1 cellular context compared by ENCODE assay signal in the genomic region with DNA sequence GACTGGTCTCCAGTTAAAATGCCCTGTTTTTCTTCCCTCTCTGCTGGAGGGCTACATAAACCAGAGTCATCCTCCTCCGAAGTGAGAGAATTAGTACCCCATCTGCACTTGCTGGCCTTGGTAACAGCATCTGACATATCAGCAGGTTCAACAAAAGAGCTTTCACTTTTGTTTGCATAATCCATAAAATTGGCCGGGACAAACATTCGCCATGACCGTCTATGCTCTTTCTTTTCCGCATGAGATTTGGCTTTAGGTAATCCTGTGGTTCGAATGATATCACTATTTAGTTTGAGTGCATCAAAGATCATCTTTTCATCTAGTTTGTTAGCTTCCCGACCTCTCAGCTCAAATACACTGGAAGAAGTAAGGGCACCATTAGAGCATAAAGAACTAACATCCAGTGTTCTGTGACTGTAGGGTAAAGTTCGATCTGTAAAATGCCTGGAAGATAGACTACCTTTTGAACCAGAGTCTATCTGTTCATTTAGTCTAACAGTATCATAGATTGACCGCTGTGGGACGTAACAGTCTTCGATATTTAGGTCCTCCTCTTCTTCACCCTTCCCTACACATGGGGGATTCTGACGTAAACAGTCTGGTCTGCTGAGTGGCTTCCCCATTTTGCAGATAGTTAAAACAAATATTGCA.
TF ChIP-seq lines count a peak whose summit lies in the region.

No MANE protein-coding gene starts in this region.

TF ChIP-seq in HepG2, 621 proteins besides CTCF, POLR2A, EP300 and RAD21 (continued from another document and continues in another):
- TF ChIP-seq, protein P1, sequence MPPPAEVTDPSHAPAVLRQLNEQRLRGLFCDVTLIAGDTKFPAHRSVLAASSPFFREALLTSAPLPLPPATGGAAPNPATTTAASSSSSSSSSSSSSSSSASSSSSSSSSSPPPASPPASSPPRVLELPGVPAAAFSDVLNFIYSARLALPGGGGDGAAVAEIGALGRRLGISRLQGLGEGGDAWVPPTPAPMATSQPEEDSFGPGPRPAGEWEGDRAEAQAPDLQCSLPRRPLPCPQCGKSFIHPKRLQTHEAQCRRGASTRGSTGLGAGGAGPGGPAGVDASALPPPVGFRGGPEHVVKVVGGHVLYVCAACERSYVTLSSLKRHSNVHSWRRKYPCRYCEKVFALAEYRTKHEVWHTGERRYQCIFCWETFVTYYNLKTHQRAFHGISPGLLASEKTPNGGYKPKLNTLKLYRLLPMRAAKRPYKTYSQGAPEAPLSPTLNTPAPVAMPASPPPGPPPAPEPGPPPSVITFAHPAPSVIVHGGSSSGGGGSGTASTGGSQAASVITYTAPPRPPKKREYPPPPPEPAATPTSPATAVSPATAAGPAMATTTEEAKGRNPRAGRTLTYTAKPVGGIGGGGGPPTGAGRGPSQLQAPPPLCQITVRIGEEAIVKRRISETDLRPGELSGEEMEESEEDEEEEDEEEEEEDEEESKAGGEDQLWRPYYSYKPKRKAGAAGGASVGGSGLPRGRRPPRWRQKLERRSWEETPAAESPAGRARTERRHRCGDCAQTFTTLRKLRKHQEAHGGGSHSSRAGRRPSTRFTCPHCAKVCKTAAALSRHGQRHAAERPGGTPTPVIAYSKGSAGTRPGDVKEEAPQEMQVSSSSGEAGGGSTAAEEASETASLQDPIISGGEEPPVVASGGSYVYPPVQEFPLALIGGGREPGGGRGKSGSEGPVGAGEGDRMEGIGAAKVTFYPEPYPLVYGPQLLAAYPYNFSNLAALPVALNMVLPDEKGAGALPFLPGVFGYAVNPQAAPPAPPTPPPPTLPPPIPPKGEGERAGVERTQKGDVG (CRISPR knock-in tag; IDR thresholded peaks at IDR 0.05; ENCODE audit: borderline replicate concordance) = no peak
- TF ChIP-seq SAP130 (CRISPR knock-in tag; IDR thresholded peaks at IDR 0.05; ENCODE audit: low read depth) (peak; percentile 72), ZBTB21 (CRISPR knock-in tag; IDR thresholded peaks at IDR 0.05) (peak; percentile 80; the same call in 1 of the 2 replicates), ZNF781 (CRISPR knock-in tag; IDR thresholded peaks at IDR 0.05; ENCODE audit: borderline replicate concordance, not compliant biosample characterization) (no peak), ZNF816 (CRISPR knock-in tag; IDR thresholded peaks at IDR 0.05; ENCODE audit: borderline replicate concordance) (no peak), ETV5 (CRISPR knock-in tag; IDR thresholded peaks at IDR 0.05; ENCODE audit: borderline replicate concordance) (no peak; the same call in 1 of the 2 replicates), IRF2 (CRISPR knock-in tag; IDR thresholded peaks at IDR 0.05) (peak; percentile 79; the same call in 1 of the 2 replicates), NR2F6 (IDR thresholded peaks at IDR 0.05) (peak; percentile 33; the same call in 1 of the 2 replicates), NR2F6 (CRISPR knock-in tag; IDR thresholded peaks at IDR 0.05) (no peak), ZMYM4 (CRISPR knock-in tag; IDR thresholded peaks at IDR 0.05) (peak; percentile 71), ARNTL (CRISPR knock-in tag; IDR thresholded peaks at IDR 0.05) (no peak), ZSCAN21 (CRISPR knock-in tag; IDR thresholded peaks at IDR 0.05; ENCODE audit: borderline replicate concordance) (0 out of 2 replicates have a peak, but pooled peaks have one; percentile 70), DR1 (CRISPR knock-in tag; IDR thresholded peaks at IDR 0.05) (no peak), MAZ (IDR thresholded peaks at IDR 0.05; ENCODE audit: borderline replicate concordance, low read depth, low read length) (no peak), MAZ (CRISPR knock-in tag; IDR thresholded peaks at IDR 0.05; ENCODE audit: low read depth) (no peak), SMAD3 (CRISPR knock-in tag; IDR thresholded peaks at IDR 0.05) (no peak), TARDBP (CRISPR knock-in tag; IDR thresholded peaks at IDR 0.05) (peak; percentile 74), GTF2F1 (IDR thresholded peaks at IDR 0.05; ENCODE audit: low read length) (no peak), TBX2 (CRISPR knock-in tag; IDR thresholded peaks at IDR 0.05; ENCODE audit: borderline replicate concordance) (peak; percentile 76), ASH2L (IDR thresholded peaks at IDR 0.05; ENCODE audit: insufficient read length, low read depth, low read length) (peak; percentile 84), SNRNP70 (IDR thresholded peaks at IDR 0.05; ENCODE audit: low read depth, low read length) (no peak), SUZ12 (IDR thresholded peaks at IDR 0.05; ENCODE audit: low read depth, low read length) (no peak), NCOR1 (IDR thresholded peaks at IDR 0.05; ENCODE audit: borderline replicate concordance, low read length) (peak; percentile 76; the same call in 1 of the 2 replicates)
- TF ChIP-seq, protein P2, sequence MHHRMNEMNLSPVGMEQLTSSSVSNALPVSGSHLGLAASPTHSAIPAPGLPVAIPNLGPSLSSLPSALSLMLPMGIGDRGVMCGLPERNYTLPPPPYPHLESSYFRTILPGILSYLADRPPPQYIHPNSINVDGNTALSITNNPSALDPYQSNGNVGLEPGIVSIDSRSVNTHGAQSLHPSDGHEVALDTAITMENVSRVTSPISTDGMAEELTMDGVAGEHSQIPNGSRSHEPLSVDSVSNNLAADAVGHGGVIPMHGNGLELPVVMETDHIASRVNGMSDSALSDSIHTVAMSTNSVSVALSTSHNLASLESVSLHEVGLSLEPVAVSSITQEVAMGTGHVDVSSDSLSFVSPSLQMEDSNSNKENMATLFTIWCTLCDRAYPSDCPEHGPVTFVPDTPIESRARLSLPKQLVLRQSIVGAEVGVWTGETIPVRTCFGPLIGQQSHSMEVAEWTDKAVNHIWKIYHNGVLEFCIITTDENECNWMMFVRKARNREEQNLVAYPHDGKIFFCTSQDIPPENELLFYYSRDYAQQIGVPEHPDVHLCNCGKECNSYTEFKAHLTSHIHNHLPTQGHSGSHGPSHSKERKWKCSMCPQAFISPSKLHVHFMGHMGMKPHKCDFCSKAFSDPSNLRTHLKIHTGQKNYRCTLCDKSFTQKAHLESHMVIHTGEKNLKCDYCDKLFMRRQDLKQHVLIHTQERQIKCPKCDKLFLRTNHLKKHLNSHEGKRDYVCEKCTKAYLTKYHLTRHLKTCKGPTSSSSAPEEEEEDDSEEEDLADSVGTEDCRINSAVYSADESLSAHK (CRISPR knock-in tag; IDR thresholded peaks at IDR 0.05; ENCODE audit: borderline replicate concordance) = no peak
- TF ChIP-seq, protein P3, sequence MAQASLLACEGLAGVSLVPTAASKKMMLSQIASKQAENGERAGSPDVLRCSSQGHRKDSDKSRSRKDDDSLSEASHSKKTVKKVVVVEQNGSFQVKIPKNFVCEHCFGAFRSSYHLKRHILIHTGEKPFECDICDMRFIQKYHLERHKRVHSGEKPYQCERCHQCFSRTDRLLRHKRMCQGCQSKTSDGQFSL (CRISPR knock-in tag; IDR thresholded peaks at IDR 0.05) = no peak
- TF ChIP-seq, protein P4, sequence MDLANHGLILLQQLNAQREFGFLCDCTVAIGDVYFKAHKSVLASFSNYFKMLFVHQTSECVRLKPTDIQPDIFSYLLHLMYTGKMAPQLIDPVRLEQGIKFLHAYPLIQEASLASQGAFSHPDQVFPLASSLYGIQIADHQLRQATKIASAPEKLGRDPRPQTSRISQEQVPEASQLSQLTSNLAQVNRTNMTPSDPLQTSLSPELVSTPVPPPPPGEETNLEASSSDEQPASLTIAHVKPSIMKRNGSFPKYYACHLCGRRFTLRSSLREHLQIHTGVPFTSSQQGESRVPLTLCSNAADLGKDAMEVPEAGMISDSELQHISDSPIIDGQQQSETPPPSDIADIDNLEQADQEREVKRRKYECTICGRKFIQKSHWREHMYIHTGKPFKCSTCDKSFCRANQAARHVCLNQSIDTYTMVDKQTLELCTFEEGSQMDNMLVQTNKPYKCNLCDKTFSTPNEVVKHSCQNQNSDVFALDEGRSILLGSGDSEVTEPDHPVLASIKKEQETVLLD (CRISPR knock-in tag; IDR thresholded peaks at IDR 0.05; ENCODE audit: low read depth) = no peak
- TF ChIP-seq, protein P5, sequence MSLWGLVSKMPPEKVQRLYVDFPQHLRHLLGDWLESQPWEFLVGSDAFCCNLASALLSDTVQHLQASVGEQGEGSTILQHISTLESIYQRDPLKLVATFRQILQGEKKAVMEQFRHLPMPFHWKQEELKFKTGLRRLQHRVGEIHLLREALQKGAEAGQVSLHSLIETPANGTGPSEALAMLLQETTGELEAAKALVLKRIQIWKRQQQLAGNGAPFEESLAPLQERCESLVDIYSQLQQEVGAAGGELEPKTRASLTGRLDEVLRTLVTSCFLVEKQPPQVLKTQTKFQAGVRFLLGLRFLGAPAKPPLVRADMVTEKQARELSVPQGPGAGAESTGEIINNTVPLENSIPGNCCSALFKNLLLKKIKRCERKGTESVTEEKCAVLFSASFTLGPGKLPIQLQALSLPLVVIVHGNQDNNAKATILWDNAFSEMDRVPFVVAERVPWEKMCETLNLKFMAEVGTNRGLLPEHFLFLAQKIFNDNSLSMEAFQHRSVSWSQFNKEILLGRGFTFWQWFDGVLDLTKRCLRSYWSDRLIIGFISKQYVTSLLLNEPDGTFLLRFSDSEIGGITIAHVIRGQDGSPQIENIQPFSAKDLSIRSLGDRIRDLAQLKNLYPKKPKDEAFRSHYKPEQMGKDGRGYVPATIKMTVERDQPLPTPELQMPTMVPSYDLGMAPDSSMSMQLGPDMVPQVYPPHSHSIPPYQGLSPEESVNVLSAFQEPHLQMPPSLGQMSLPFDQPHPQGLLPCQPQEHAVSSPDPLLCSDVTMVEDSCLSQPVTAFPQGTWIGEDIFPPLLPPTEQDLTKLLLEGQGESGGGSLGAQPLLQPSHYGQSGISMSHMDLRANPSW (CRISPR knock-in tag; IDR thresholded peaks at IDR 0.05; ENCODE audit: borderline replicate concordance) = no peak
- TF ChIP-seq, protein P6, sequence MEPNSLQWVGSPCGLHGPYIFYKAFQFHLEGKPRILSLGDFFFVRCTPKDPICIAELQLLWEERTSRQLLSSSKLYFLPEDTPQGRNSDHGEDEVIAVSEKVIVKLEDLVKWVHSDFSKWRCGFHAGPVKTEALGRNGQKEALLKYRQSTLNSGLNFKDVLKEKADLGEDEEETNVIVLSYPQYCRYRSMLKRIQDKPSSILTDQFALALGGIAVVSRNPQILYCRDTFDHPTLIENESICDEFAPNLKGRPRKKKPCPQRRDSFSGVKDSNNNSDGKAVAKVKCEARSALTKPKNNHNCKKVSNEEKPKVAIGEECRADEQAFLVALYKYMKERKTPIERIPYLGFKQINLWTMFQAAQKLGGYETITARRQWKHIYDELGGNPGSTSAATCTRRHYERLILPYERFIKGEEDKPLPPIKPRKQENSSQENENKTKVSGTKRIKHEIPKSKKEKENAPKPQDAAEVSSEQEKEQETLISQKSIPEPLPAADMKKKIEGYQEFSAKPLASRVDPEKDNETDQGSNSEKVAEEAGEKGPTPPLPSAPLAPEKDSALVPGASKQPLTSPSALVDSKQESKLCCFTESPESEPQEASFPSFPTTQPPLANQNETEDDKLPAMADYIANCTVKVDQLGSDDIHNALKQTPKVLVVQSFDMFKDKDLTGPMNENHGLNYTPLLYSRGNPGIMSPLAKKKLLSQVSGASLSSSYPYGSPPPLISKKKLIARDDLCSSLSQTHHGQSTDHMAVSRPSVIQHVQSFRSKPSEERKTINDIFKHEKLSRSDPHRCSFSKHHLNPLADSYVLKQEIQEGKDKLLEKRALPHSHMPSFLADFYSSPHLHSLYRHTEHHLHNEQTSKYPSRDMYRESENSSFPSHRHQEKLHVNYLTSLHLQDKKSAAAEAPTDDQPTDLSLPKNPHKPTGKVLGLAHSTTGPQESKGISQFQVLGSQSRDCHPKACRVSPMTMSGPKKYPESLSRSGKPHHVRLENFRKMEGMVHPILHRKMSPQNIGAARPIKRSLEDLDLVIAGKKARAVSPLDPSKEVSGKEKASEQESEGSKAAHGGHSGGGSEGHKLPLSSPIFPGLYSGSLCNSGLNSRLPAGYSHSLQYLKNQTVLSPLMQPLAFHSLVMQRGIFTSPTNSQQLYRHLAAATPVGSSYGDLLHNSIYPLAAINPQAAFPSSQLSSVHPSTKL (CRISPR knock-in tag; IDR thresholded peaks at IDR 0.05) = peak; percentile 75
- TF ChIP-seq, protein P7, sequence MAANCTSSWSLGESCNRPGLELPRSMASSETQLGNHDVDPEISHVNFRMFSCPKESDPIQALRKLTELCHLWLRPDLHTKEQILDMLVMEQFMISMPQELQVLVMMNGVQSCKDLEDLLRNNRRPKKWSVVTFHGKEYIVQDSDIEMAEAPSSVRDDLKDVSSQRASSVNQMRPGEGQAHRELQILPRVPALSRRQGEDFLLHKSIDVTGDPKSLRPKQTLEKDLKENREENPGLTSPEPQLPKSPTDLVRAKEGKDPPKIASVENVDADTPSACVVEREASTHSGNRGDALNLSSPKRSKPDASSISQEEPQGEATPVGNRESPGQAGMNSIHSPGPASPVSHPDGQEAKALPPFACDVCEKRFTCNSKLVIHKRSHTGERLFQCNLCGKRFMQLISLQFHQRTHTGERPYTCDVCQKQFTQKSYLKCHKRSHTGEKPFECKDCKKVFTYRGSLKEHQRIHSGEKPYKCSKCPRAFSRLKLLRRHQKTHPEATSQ (CRISPR knock-in tag; IDR thresholded peaks at IDR 0.05; ENCODE audit: borderline replicate concordance) = peak; percentile 51; the same call in 1 of the 2 replicates
- TF ChIP-seq, protein P8, sequence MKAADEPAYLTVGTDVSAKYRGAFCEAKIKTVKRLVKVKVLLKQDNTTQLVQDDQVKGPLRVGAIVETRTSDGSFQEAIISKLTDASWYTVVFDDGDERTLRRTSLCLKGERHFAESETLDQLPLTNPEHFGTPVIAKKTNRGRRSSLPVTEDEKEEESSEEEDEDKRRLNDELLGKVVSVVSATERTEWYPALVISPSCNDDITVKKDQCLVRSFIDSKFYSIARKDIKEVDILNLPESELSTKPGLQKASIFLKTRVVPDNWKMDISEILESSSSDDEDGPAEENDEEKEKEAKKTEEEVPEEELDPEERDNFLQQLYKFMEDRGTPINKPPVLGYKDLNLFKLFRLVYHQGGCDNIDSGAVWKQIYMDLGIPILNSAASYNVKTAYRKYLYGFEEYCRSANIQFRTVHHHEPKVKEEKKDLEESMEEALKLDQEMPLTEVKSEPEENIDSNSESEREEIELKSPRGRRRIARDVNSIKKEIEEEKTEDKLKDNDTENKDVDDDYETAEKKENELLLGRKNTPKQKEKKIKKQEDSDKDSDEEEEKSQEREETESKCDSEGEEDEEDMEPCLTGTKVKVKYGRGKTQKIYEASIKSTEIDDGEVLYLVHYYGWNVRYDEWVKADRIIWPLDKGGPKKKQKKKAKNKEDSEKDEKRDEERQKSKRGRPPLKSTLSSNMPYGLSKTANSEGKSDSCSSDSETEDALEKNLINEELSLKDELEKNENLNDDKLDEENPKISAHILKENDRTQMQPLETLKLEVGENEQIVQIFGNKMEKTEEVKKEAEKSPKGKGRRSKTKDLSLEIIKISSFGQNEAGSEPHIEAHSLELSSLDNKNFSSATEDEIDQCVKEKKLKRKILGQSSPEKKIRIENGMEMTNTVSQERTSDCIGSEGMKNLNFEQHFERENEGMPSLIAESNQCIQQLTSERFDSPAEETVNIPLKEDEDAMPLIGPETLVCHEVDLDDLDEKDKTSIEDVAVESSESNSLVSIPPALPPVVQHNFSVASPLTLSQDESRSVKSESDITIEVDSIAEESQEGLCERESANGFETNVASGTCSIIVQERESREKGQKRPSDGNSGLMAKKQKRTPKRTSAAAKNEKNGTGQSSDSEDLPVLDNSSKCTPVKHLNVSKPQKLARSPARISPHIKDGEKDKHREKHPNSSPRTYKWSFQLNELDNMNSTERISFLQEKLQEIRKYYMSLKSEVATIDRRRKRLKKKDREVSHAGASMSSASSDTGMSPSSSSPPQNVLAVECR (CRISPR knock-in tag; IDR thresholded peaks at IDR 0.05; ENCODE audit: borderline replicate concordance) = peak; percentile 56; the same call in 1 of the 2 replicates
- TF ChIP-seq, protein P9, sequence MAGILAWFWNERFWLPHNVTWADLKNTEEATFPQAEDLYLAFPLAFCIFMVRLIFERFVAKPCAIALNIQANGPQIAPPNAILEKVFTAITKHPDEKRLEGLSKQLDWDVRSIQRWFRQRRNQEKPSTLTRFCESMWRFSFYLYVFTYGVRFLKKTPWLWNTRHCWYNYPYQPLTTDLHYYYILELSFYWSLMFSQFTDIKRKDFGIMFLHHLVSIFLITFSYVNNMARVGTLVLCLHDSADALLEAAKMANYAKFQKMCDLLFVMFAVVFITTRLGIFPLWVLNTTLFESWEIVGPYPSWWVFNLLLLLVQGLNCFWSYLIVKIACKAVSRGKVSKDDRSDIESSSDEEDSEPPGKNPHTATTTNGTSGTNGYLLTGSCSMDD (CRISPR knock-in tag; IDR thresholded peaks at IDR 0.05) = no peak
